8 cellular contexts compared by ENCODE assay signal in genomic region chr1:149848811-149849210, GRCh38. TPM values are rescaled to one million over a fixed set of nuclear protein-coding genes. Genes with fewer than 3 reads are reported as not detected.
DNase-seq lines count a peak whose midpoint lies in the region; ATAC-seq, FAIRE-seq and TF ChIP-seq lines count a peak whose summit lies in the region.

No MANE protein-coding gene starts in this region.

- no peak overlapping the region for H4K8ac ChIP-seq in neuronal stem cell (ENCODE audit: low read depth, low read length)

- H3K79me1 ChIP-seq in neuronal stem cell (ENCODE audit: low read depth, low read length), result peaks cover 6% of the 10 kb centered on the region

- no peak for TF ChIP-seq POLR2A in GM12892 (IDR thresholded peaks at IDR 0.05; ENCODE audit: low read depth, low read length)

- DNase-seq in NCI-H345 (lab: John Stamatoyannopoulos, UW) (peak; percentile 62), neuronal stem cell (ENCODE audit: low spot score) (no peak), GM12892 (ENCODE audit: insufficient read length) (no peak)
- no peak for DNase-seq in effector memory CD8-positive, alpha-beta T cell
- DNase-seq in stimulated activated CD8-positive, alpha-beta memory T cell treated with anti-CD3 and anti-CD28 coated beads, Interleukin-4, amount 100 ng/mL, for 48 hours, result no peak

- ATAC-seq in effector memory CD8-positive, alpha-beta T cell (replicated peaks), result no peak
- ATAC-seq in HG02884 (IDR thresholded peaks at IDR 0.05; ENCODE audit: unreplicated experiment) (no peak), HG03520 (IDR thresholded peaks at IDR 0.05; ENCODE audit: unreplicated experiment) (no peak)

- no peak overlapping the region for H2BK15ac ChIP-seq in neuronal stem cell (ENCODE audit: low read length)

- no peak overlapping the region for H3K23ac ChIP-seq in neuronal stem cell (ENCODE audit: low read depth, low read length, poor library complexity)

- H3K4me3 Mint-ChIP-seq in effector memory CD8-positive, alpha-beta T cell, result peak overlapping the region; percentile 83 to 84

- H2AFZ ChIP-seq in neuronal stem cell (ENCODE audit: low read length), result no peak overlapping the region

- no peaks in the 10 kb centered on the region for H3K9me3 Mint-ChIP-seq in effector memory CD8-positive, alpha-beta T cell

- H2AK5ac ChIP-seq in neuronal stem cell (ENCODE audit: low read depth, low read length), result no peak overlapping the region

- H3K36me3 ChIP-seq in neuronal stem cell (replicated peaks in 1 of 2; ENCODE audit: control insufficient read depth in 2 of 2, insufficient read depth in 2 of 2, low read length in 2 of 2), result peaks cover 0 to 24% of the 10 kb centered on the region in 2 donors

- H3K27me3 Mint-ChIP-seq in effector memory CD8-positive, alpha-beta T cell, result no peaks in the 10 kb centered on the region

- no peak overlapping the region for H4K91ac ChIP-seq in neuronal stem cell (ENCODE audit: low read depth, low read length, poor library complexity)

- H2BK12ac ChIP-seq in neuronal stem cell (ENCODE audit: low read length), result no peak overlapping the region

- no peak overlapping the region for H3K18ac ChIP-seq in neuronal stem cell (ENCODE audit: low read length)

- H3K36me3 Mint-ChIP-seq in effector memory CD8-positive, alpha-beta T cell (ENCODE audit: insufficient read depth), result peaks cover 11% of the 10 kb centered on the region

- H2BK5ac ChIP-seq in neuronal stem cell (ENCODE audit: low read length), result no peak overlapping the region

- H3K9ac ChIP-seq in neuronal stem cell (ENCODE audit: low read depth, low read length, poor library complexity), result no peak overlapping the region

- peak overlapping the region; percentile 33 to 75 for H3K27ac Mint-ChIP-seq in effector memory CD8-positive, alpha-beta T cell

- H3K4me3 ChIP-seq in GM08714 (ENCODE audit: low read length) (peak overlapping the region; percentile 99), neuronal stem cell (ENCODE audit: low read length in 2 of 2) (peak overlapping the region in 1 of 2 donors; percentile 66)

- FAIRE-seq in GM12892 (lab: Jason Lieb, UNC), result no peak

- H3K27me3 ChIP-seq in neuronal stem cell (ENCODE audit: control insufficient read depth in 3 of 3, insufficient read depth in 3 of 3, low read depth in 1 of 3, low read length in 3 of 3), result no peaks in the 10 kb centered on the region

- H3K4me2 ChIP-seq in neuronal stem cell (ENCODE audit: insufficient read depth, low read length, poor library complexity, severe bottlenecking), result peak overlapping the region; percentile 75

- peaks cover 39 to 48% of the 10 kb centered on the region in 2 donors for H3K4me1 Mint-ChIP-seq in effector memory CD8-positive, alpha-beta T cell (ENCODE audit: low read depth in 2 of 2)

- H3K9me3 ChIP-seq in neuronal stem cell (replicated peaks in 1 of 2; ENCODE audit: control insufficient read depth in 2 of 2, insufficient read depth in 1 of 2, low read depth in 1 of 2, low read length in 2 of 2), result no peaks in the 10 kb centered on the region

- H3K4ac ChIP-seq in neuronal stem cell (ENCODE audit: low read length), result no peak overlapping the region

- H3K14ac ChIP-seq in neuronal stem cell (ENCODE audit: low read length), result no peak overlapping the region

- peaks cover 5 to 21% of the 10 kb centered on the region in 2 donors for H3K4me1 ChIP-seq in neuronal stem cell (ENCODE audit: control insufficient read depth in 2 of 2, insufficient read depth in 1 of 2, low read depth in 1 of 2, low read length in 2 of 2)

- H3K27ac ChIP-seq in neuronal stem cell (replicated peaks; ENCODE audit: low read length), result no peak overlapping the region

- H2BK120ac ChIP-seq in neuronal stem cell (ENCODE audit: low read depth, low read length), result no peak overlapping the region

- WGBS in neuronal stem cell (ENCODE audit: extremely low coverage in 2 of 2, insufficient read length in 2 of 2, insufficient replicate concordance in 1 of 2), 2 donors, result no CpG with 5 or more reads among the region's 2 CpGs

RNA-seq across cellular contexts. Expression of gene BOLA1, which starts 50.6 kb away (rescaled TPM):
- 9.8 TPM for polyA plus RNA-seq in neuronal stem cell (2013, experiment 1 of 2)
- polyA plus RNA-seq in neuronal stem cell (2013, experiment 2 of 2), result 9.9 TPM
- 16.0 TPM for polyA plus RNA-seq in GM12892 (2012; ENCODE audit: missing spikeins)
